36 cellular contexts compared by ENCODE assay signal in genomic region chr3:182601597-182601996, GRCh38.
"Had no signal": no experiment of that assay in that cellular context is flagged by ENCODE, and none has a peak within 500 bp of the region (broad histone marks: within the 10 kb centered on the region; RNA-seq: fewer than 3 reads in every experiment).

No MANE protein-coding gene starts in this region.

- H3K4me3 Mint-ChIP-seq: activated B cell treated with CpG ODN at 0.5 μM for 24 hours; activated CD4-positive, alpha-beta memory T cell treated with anti-CD3 and anti-CD28 coated beads for 36 hours; activated CD4-positive, alpha-beta T cell treated with anti-CD3 and anti-CD28 coated beads, Interleukin-2, amount 10 ng/mL, durations not matched to agents 24 days and 14 days; activated CD8-positive, alpha-beta T cell treated with anti-CD3 and anti-CD28 coated beads for 36 hours; activated naive CD4-positive, alpha-beta T cell treated with anti-CD3 and anti-CD28 coated beads, Interleukin-2, amount 10 ng/mL, durations not matched to agents 7 days and 5 days; activated naive CD4-positive, alpha-beta T cell treated with anti-CD3 and anti-CD28 coated beads, Interleukin-2, amount 50 U/mL, for 24 hours; activated naive CD8-positive, alpha-beta T cell; activated T-cell treated with anti-CD3 and anti-CD28 coated beads, Interleukin-2, amount 50 U/mL, for 24 hours; central memory CD8-positive, alpha-beta T cell; T-helper 1 cell treated with Interleukin-12 subunit alpha and Interleukin-12 subunit beta and Interleukin-4 antibody, amounts not matched to agents 30 μg/mL and 1 μg/mL, for 36 hours; T-helper 2 cell treated with Interferon-gamma antibody and Interleukin-4, amounts not matched to agents 5 μg/mL and 100 μg/mL, for 36 hours had no signal

- H3K27me3 ChIP-seq: adrenal gland, body of pancreas, brain microvascular endothelial cell, breast epithelium, cardiac muscle cell had no signal

- H3K4me3 ChIP-seq: adrenal gland, body of pancreas, breast epithelium, cardiac muscle cell had no signal

- H3K27me3 Mint-ChIP-seq: activated B cell treated with CpG ODN at 0.5 μM for 24 hours; activated CD4-positive, alpha-beta memory T cell treated with anti-CD3 and anti-CD28 coated beads for 36 hours; activated CD4-positive, alpha-beta T cell treated with anti-CD3 and anti-CD28 coated beads, Interleukin-2, amount 10 ng/mL, durations not matched to agents 24 days and 14 days; activated naive CD4-positive, alpha-beta T cell treated with anti-CD3 and anti-CD28 coated beads, Interleukin-2, amount 10 ng/mL, durations not matched to agents 7 days and 5 days; activated naive CD8-positive, alpha-beta T cell had no signal

- H3K4me1 Mint-ChIP-seq: activated B cell treated with CpG ODN at 0.5 μM for 24 hours; activated CD4-positive, alpha-beta T cell treated with anti-CD3 and anti-CD28 coated beads, Interleukin-2, amount 10 ng/mL, durations not matched to agents 24 days and 14 days; activated naive CD4-positive, alpha-beta T cell treated with anti-CD3 and anti-CD28 coated beads, Interleukin-2, amount 10 ng/mL, durations not matched to agents 7 days and 5 days; activated naive CD4-positive, alpha-beta T cell treated with anti-CD3 and anti-CD28 coated beads, Interleukin-2, amount 50 U/mL, for 24 hours; central memory CD8-positive, alpha-beta T cell had no signal

- H3K36me3 Mint-ChIP-seq: activated CD4-positive, alpha-beta memory T cell treated with anti-CD3 and anti-CD28 coated beads for 36 hours; activated naive CD4-positive, alpha-beta T cell treated with anti-CD3 and anti-CD28 coated beads, Interleukin-2, amount 10 ng/mL, durations not matched to agents 7 days and 5 days; activated naive CD4-positive, alpha-beta T cell treated with anti-CD3 and anti-CD28 coated beads, Interleukin-2, amount 50 U/mL, for 24 hours; activated naive CD8-positive, alpha-beta T cell had no signal

- H3K9me3 ChIP-seq: adrenal gland, body of pancreas, breast epithelium had no signal

- H3K36me3 ChIP-seq: adrenal gland, brain microvascular endothelial cell, breast epithelium, cardiac muscle cell had no signal

- H3K27ac Mint-ChIP-seq: activated B cell treated with CpG ODN at 0.5 μM for 24 hours; activated CD4-positive, alpha-beta memory T cell treated with anti-CD3 and anti-CD28 coated beads for 36 hours; activated CD4-positive, alpha-beta T cell treated with anti-CD3 and anti-CD28 coated beads, Interleukin-2, amount 10 ng/mL, durations not matched to agents 24 days and 14 days; activated CD8-positive, alpha-beta T cell treated with anti-CD3 and anti-CD28 coated beads for 36 hours; activated naive CD4-positive, alpha-beta T cell treated with anti-CD3 and anti-CD28 coated beads, Interleukin-2, amount 10 ng/mL, durations not matched to agents 7 days and 5 days; activated naive CD4-positive, alpha-beta T cell treated with anti-CD3 and anti-CD28 coated beads, Interleukin-2, amount 50 U/mL, for 24 hours; activated naive CD8-positive, alpha-beta T cell; activated T-cell treated with anti-CD3 and anti-CD28 coated beads, Interleukin-2, amount 50 U/mL, for 24 hours; activated T-helper 2 cell treated with anti-CD3 and anti-CD28 coated beads, Interferon-gamma antibody, Interleukin-2, Interleukin-4, amounts not matched to agents 10 μg/mL and 5 μg/mL and 100 μg/mL, durations not matched to agents 14 hours and 24 hours and 36 hours; T-helper 1 cell treated with Interleukin-12 subunit alpha and Interleukin-12 subunit beta and Interleukin-4 antibody, amounts not matched to agents 30 μg/mL and 1 μg/mL, for 36 hours; T-helper 2 cell treated with Interferon-gamma antibody and Interleukin-4, amounts not matched to agents 5 μg/mL and 100 μg/mL, for 36 hours had no signal

- DNase-seq: activated B cell treated with CpG ODN at 0.5 μM for 24 hours; activated CD4-positive, alpha-beta memory T cell treated with anti-CD3 and anti-CD28 coated beads for 36 hours; activated CD4-positive, alpha-beta T cell treated with anti-CD3 and anti-CD28 coated beads for 4 hours; activated CD4-positive, alpha-beta T cell treated with anti-CD3 and anti-CD28 coated beads, Interleukin-2, amount 50 U/mL, for 1 hour; activated CD4-positive, alpha-beta T cell treated with anti-CD3 and anti-CD28 coated beads, Interleukin-2, amount 50 U/mL, for 4 hours; activated CD4-positive, CD25-positive, alpha-beta regulatory T cell treated with anti-CD3 and anti-CD28 coated beads, Interleukin-2, amount 50 U/mL, for 72 hours; activated CD8-positive, alpha-beta memory T cell treated with anti-CD3 and anti-CD28 coated beads, Interleukin-2, amount 50 U/mL, for 4 hours; activated CD8-positive, alpha-beta T cell treated with anti-CD3 and anti-CD28 coated beads for 36 hours; activated effector memory CD4-positive, alpha-beta T cell treated with Interleukin-2 at 50 U/mL for 16 hours; activated gamma-delta T cell; activated naive CD4-positive, alpha-beta T cell treated with anti-CD3 and anti-CD28 coated beads, Interleukin-2, amount 10 ng/mL, durations not matched to agents 7 days and 5 days; activated naive CD4-positive, alpha-beta T cell treated with Interleukin-2 at 50 U/mL for 16 hours; activated T-cell treated with anti-CD3 and anti-CD28 coated beads, Interleukin-2, amount 50 U/mL, for 24 hours; activated T-cell treated with anti-CD3 and anti-CD28 coated beads, Interleukin-2, amount 50 U/mL, for 48 hours; adrenal gland; amniotic stem cell; aorta; body of pancreas; brain microvascular endothelial cell; caudate nucleus; cerebellar nuclear complex; T-helper 1 cell; T-helper 2 cell; T-helper 9 cell had no signal

- FAIRE-seq: astrocyte, TTC549 had no signal

- ATAC-seq: activated CD8-positive, alpha-beta T cell treated with anti-CD3 and anti-CD28 coated beads for 36 hours; body of pancreas had no signal

- H3K4me1 ChIP-seq: adrenal gland, breast epithelium had no signal

- H3K9me3 Mint-ChIP-seq: activated B cell treated with CpG ODN at 0.5 μM for 24 hours; activated CD4-positive, alpha-beta memory T cell treated with anti-CD3 and anti-CD28 coated beads for 36 hours; activated CD4-positive, alpha-beta T cell treated with anti-CD3 and anti-CD28 coated beads, Interleukin-2, amount 10 ng/mL, durations not matched to agents 24 days and 14 days; activated CD8-positive, alpha-beta T cell treated with anti-CD3 and anti-CD28 coated beads for 36 hours; activated naive CD4-positive, alpha-beta T cell treated with anti-CD3 and anti-CD28 coated beads, Interleukin-2, amount 10 ng/mL, durations not matched to agents 7 days and 5 days; activated naive CD4-positive, alpha-beta T cell treated with anti-CD3 and anti-CD28 coated beads, Interleukin-2, amount 50 U/mL, for 24 hours; activated T-cell treated with anti-CD3 and anti-CD28 coated beads, Interleukin-2, amount 50 U/mL, for 24 hours; activated T-helper 2 cell treated with anti-CD3 and anti-CD28 coated beads, Interferon-gamma antibody, Interleukin-2, Interleukin-4, amounts not matched to agents 10 μg/mL and 5 μg/mL and 100 μg/mL, durations not matched to agents 14 hours and 24 hours and 36 hours; central memory CD8-positive, alpha-beta T cell; T-helper 1 cell treated with Interleukin-12 subunit alpha and Interleukin-12 subunit beta and Interleukin-4 antibody, amounts not matched to agents 30 μg/mL and 1 μg/mL, for 36 hours; T-helper 2 cell treated with Interferon-gamma antibody and Interleukin-4, amounts not matched to agents 5 μg/mL and 100 μg/mL, for 36 hours had no signal

- H3K27ac ChIP-seq: adrenal gland, body of pancreas, brain microvascular endothelial cell, breast epithelium, cardiac muscle cell, VCaP had no signal
